Comparison of ENCODE assay signal across 8 cellular contexts in the genomic region with DNA sequence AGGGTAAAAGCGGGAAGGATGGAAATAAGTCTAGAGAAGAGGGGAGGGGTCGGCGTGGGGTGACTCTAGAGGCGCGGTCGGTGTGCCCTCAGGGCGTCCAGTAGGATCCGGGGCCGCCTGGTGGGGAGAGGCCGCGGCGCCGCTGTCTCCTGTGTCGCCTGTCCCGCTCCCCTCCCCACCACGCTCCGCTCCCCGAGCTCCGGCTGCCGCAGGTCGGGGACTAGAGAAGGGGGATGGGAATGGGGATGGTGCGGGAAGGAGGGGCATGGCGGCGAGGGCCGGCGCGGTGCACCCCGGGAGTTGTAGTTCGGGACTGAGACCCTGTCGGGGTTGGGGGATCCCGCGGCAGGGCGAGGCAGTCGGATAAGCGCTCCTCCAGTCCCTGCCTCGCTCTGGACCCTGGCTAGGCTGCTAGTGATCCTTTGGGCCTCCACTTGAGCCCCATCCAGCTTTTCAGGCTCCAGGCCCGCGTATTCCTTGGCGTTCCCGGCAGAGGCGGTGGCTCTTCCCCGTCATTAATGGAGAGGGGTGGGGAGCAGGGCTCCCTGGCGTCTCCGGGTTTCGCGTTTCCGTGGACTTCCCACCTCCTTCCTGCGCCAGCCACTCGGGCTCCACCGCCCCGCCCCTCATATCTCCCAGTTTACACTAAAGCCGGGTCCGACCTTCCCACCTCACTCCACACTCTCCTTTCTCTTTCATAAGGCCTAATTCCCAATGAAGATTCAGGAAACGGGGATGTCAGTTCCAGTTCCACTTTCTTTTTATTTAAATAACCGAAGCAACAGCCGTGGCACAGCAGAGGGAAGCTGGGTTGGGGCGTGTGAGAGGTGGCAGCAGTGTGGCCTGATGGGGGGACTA. TPM values are rescaled to one million over a fixed set of nuclear protein-coding genes. Genes with fewer than 3 reads are reported as not detected.
DNase-seq lines count a peak whose midpoint lies in the region; ATAC-seq and TF ChIP-seq lines count a peak whose summit lies in the region.

A gene with protein sequence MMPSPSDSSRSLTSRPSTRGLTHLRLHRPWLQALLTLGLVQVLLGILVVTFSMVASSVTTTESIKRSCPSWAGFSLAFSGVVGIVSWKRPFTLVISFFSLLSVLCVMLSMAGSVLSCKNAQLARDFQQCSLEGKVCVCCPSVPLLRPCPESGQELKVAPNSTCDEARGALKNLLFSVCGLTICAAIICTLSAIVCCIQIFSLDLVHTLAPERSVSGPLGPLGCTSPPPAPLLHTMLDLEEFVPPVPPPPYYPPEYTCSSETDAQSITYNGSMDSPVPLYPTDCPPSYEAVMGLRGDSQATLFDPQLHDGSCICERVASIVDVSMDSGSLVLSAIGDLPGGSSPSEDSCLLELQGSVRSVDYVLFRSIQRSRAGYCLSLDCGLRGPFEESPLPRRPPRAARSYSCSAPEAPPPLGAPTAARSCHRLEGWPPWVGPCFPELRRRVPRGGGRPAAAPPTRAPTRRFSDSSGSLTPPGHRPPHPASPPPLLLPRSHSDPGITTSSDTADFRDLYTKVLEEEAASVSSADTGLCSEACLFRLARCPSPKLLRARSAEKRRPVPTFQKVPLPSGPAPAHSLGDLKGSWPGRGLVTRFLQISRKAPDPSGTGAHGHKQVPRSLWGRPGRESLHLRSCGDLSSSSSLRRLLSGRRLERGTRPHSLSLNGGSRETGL (minus strand): TSS at position 241 of the 858 bp plus-strand sequence. CDS start 606 bp downstream, outside the sequence.

- H3K4me1 ChIP-seq in GM23248 (ENCODE audit: insufficient read depth) = peaks cover 7% of the 10 kb centered on the region; the same call in 1 of the 2 replicates
- peaks cover 4 to 40% (median 32%) of the 10 kb centered on the region in 12 donors for H3K4me1 ChIP-seq in heart left ventricle

- H3K27me3 ChIP-seq in GM23248 (replicated peaks; ENCODE audit: insufficient read depth) = no peaks in the 10 kb centered on the region
- no peaks in the 10 kb centered on the region for H3K27me3 ChIP-seq in heart left ventricle

- H3F3A ChIP-seq in GM23248 (ENCODE audit: insufficient read depth) = peaks cover 17% of the 10 kb centered on the region

- TF ChIP-seq POLR2A in heart left ventricle (IDR thresholded peaks at IDR 0.05) = peak in 1 of 2 donors; percentile 60

- peak within 1 kb of the TSS; percentile 83 for H2AFZ ChIP-seq in GM23248

- DNase-seq in COR-L47 (lab: John Stamatoyannopoulos, UW) (peak; percentile 74), GM23248 (peak; percentile 86), NCI-H1417 (lab: John Stamatoyannopoulos, UW) (peak; percentile 83 to 90 (median 89)), amniotic epithelial cell (ENCODE audit: low read depth) (peak; percentile 78), heart left ventricle (peak; percentile 91 to 94 (median 92)), pons (ENCODE audit: low spot score) (peak; percentile 81), ureter (ENCODE audit: low spot score) (peak; percentile 91)

- H3K4me3 ChIP-seq in GM23248 (peak within 1 kb of the TSS; percentile 77), heart left ventricle (peak within 1 kb of the TSS; percentile 67 to 97 (median 87))

- TF ChIP-seq CTCF in heart left ventricle (IDR thresholded peaks at IDR 0.05) = peak in 2 of 12 donors; percentile 12 to 16

- H3K9ac ChIP-seq in GM23248 = peak within 1 kb of the TSS; percentile 84

- peak; percentile 79 to 94 (median 92) for ATAC-seq in heart left ventricle

- H3K9me3 ChIP-seq in GM23248 (ENCODE audit: low read depth) (no peaks in the 10 kb centered on the region), heart left ventricle (no peaks in the 10 kb centered on the region)

- peaks cover 37% of the 10 kb centered on the region for H3K79me2 ChIP-seq in GM23248 (ENCODE audit: insufficient read depth)

- no peaks in the 10 kb centered on the region for H4K20me1 ChIP-seq in GM23248 (ENCODE audit: insufficient read depth)

- H3K4me2 ChIP-seq in GM23248 (ENCODE audit: unreplicated experiment) = peak within 1 kb of the TSS; percentile 84

- H3K36me3 ChIP-seq in GM23248 (ENCODE audit: low read depth) (no peaks in the 10 kb centered on the region), heart left ventricle (peaks cover 0 to 39% (median 30%) of the 10 kb centered on the region in 9 donors)

- no peaks in the 10 kb centered on the region for H3K9me2 ChIP-seq in GM23248 (ENCODE audit: insufficient read depth)

- intact Hi-C loops in T-helper 1 cell treated with Interleukin-12 subunit alpha and Interleukin-12 subunit beta and Interleukin-4 antibody, amounts not matched to agents 30 ng/mL and 1 ng/mL, for 36 hours (cut with micrococcal nuclease) = loop anchor here (1.0 to 2.0 kb wide), 5 partner anchors 14 to 765 kb away; a partner anchor contains a TSS
- intact Hi-C loops in heart left ventricle (cut with DNase I) = loop anchor here in 3 of 10 donors (2.0 to 10.0 kb wide), 3 partner anchors 53 to 329 kb away; a partner anchor contains a TSS

- in situ Hi-C loops in GM23248 (cut with MboI) = no loop called here

- peak within 1 kb of the TSS; percentile 84 for H3K27ac ChIP-seq in GM23248
- H3K27ac ChIP-seq in heart left ventricle = peak within 1 kb of the TSS; percentile 89 to 99 (median 96)

- WGBS in GM23248 (ENCODE audit: low coverage in 1 of 2, low lambda C conversion rate in 2 of 2, missing lambda C conversion rate in 2 of 2), 2 experiments = 2 to 5% methylated on average over 25 to 57 of the region's 57 CpGs
- 2 to 4% (median 3%) methylated on average over 48 to 57 of the region's 57 CpGs for WGBS in heart left ventricle, 4 donors

RNA-seq across cellular contexts. Expression of the gene that starts here (rescaled TPM):
- total RNA-seq in GM23248 (2014; rRNA removed; shearing (Covaris generic)) = 6.4 and 8.0 TPM in 2 replicates
- polyA plus RNA-seq in GM23248 (2016; fragmentation: Nextera tagmentation; extraction: Ambion mirVana) = 8.0 TPM in 2 replicates
- total RNA-seq in T-helper 1 cell treated with Interleukin-12 subunit alpha and Interleukin-12 subunit beta and Interleukin-4 antibody, amounts not matched to agents 30 ng/mL and 1 ng/mL, for 36 hours = 18.3 and 20.5 TPM in 2 replicates
- 10 to 100 TPM; 10.5 to 24.4 (median 12.8) TPM for total RNA-seq in heart left ventricle
- 10 to 100 TPM in 1 of 2 donors, 1 to 10 TPM in 1; 5.1 to 21.6 TPM for polyA plus RNA-seq in heart left ventricle
- 21.8 TPM for total RNA-seq in ureter

Comparison
In these comparisons a context has a peak if more than half of its experiments do, and no peak if none do; other contexts are left out.
1. Peak in every context shown above with its lines: DNase-seq, ATAC-seq, H3K4me3 ChIP-seq and H3K27ac ChIP-seq.